Comparison of ENCODE assay signal across 1 cellular context in the genomic region with DNA sequence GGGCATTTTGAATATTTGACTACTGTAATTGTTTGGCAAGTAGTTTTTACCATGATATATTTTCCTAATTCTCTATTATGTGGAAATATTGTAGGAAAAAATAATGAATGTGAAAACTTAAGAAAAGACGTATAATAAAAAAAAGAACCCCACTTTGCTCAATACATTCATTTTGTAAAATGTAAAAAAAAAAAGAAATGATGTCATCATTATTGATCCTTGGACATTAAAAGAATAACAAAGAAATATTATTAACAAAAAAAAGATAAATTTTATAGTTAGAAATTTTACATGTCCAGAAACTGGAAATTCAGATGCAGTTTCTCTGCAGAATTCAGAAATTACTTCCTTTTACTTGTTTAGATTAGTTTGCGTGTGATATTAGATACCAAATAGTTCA.
TF ChIP-seq lines count a peak whose summit lies in the region.

No MANE protein-coding gene starts in this region.

TF ChIP-seq in GM12878, 131 proteins besides CTCF, POLR2A, EP300 and RAD21:
- TF ChIP-seq, protein P1, sequence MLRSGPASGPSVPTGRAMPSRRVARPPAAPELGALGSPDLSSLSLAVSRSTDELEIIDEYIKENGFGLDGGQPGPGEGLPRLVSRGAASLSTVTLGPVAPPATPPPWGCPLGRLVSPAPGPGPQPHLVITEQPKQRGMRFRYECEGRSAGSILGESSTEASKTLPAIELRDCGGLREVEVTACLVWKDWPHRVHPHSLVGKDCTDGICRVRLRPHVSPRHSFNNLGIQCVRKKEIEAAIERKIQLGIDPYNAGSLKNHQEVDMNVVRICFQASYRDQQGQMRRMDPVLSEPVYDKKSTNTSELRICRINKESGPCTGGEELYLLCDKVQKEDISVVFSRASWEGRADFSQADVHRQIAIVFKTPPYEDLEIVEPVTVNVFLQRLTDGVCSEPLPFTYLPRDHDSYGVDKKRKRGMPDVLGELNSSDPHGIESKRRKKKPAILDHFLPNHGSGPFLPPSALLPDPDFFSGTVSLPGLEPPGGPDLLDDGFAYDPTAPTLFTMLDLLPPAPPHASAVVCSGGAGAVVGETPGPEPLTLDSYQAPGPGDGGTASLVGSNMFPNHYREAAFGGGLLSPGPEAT (IDR thresholded peaks at IDR 0.05; ENCODE audit: low read depth) = no peak
- TF ChIP-seq TCF3 (IDR thresholded peaks at IDR 0.05; ENCODE audit: borderline replicate concordance, insufficient read depth, low read depth, low read length) (no peak), JUNB (IDR thresholded peaks at IDR 0.05) (no peak), ATF7 (IDR thresholded peaks at IDR 0.05; ENCODE audit: low read depth) (peak; percentile 64; the same call in 1 of the 2 replicates)
- TF ChIP-seq, protein P2, sequence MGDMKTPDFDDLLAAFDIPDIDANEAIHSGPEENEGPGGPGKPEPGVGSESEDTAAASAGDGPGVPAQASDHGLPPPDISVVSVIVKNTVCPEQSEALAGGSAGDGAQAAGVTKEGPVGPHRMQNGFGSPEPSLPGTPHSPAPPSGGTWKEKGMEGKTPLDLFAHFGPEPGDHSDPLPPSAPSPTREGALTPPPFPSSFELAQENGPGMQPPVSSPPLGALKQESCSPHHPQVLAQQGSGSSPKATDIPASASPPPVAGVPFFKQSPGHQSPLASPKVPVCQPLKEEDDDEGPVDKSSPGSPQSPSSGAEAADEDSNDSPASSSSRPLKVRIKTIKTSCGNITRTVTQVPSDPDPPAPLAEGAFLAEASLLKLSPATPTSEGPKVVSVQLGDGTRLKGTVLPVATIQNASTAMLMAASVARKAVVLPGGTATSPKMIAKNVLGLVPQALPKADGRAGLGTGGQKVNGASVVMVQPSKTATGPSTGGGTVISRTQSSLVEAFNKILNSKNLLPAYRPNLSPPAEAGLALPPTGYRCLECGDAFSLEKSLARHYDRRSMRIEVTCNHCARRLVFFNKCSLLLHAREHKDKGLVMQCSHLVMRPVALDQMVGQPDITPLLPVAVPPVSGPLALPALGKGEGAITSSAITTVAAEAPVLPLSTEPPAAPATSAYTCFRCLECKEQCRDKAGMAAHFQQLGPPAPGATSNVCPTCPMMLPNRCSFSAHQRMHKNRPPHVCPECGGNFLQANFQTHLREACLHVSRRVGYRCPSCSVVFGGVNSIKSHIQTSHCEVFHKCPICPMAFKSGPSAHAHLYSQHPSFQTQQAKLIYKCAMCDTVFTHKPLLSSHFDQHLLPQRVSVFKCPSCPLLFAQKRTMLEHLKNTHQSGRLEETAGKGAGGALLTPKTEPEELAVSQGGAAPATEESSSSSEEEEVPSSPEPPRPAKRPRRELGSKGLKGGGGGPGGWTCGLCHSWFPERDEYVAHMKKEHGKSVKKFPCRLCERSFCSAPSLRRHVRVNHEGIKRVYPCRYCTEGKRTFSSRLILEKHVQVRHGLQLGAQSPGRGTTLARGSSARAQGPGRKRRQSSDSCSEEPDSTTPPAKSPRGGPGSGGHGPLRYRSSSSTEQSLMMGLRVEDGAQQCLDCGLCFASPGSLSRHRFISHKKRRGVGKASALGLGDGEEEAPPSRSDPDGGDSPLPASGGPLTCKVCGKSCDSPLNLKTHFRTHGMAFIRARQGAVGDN (IDR thresholded peaks at IDR 0.05) = no peak
- TF ChIP-seq, protein P3, sequence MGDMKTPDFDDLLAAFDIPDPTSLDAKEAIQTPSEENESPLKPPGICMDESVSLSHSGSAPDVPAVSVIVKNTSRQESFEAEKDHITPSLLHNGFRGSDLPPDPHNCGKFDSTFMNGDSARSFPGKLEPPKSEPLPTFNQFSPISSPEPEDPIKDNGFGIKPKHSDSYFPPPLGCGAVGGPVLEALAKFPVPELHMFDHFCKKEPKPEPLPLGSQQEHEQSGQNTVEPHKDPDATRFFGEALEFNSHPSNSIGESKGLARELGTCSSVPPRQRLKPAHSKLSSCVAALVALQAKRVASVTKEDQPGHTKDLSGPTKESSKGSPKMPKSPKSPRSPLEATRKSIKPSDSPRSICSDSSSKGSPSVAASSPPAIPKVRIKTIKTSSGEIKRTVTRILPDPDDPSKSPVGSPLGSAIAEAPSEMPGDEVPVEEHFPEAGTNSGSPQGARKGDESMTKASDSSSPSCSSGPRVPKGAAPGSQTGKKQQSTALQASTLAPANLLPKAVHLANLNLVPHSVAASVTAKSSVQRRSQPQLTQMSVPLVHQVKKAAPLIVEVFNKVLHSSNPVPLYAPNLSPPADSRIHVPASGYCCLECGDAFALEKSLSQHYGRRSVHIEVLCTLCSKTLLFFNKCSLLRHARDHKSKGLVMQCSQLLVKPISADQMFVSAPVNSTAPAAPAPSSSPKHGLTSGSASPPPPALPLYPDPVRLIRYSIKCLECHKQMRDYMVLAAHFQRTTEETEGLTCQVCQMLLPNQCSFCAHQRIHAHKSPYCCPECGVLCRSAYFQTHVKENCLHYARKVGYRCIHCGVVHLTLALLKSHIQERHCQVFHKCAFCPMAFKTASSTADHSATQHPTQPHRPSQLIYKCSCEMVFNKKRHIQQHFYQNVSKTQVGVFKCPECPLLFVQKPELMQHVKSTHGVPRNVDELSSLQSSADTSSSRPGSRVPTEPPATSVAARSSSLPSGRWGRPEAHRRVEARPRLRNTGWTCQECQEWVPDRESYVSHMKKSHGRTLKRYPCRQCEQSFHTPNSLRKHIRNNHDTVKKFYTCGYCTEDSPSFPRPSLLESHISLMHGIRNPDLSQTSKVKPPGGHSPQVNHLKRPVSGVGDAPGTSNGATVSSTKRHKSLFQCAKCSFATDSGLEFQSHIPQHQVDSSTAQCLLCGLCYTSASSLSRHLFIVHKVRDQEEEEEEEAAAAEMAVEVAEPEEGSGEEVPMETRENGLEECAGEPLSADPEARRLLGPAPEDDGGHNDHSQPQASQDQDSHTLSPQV (IDR thresholded peaks at IDR 0.05) = no peak
TF ChIP-seq in GM12878: peak in this region for 1.
